15 cellular contexts compared by ENCODE assay signal in genomic region chr12:23576372-23576771, GRCh38.
DNase-seq lines count a peak whose midpoint lies in the region; ATAC-seq and TF ChIP-seq lines count a peak whose summit lies in the region.
"Had no signal": no experiment of that assay in that cellular context is flagged by ENCODE, and none has a peak within 500 bp of the region (broad histone marks: within the 10 kb centered on the region; RNA-seq: fewer than 3 reads in every experiment).

No MANE protein-coding gene starts in this region.

- no peaks in the 10 kb centered on the region for H3K4me1 Mint-ChIP-seq in naive thymus-derived CD8-positive, alpha-beta T cell

- H3K27ac ChIP-seq in breast epithelium = no peak overlapping the region
- H3K27ac ChIP-seq: brain microvascular endothelial cell, Peyer's patch had no signal

- H3K9me3 ChIP-seq in breast epithelium = no peaks in the 10 kb centered on the region
- H3K9me3 ChIP-seq: Peyer's patch had no signal

- intact Hi-C loops in breast epithelium (cut with DNase I; ENCODE audit: low total_unique reads) = loop anchor here (2.0 kb wide), 1 partner anchor 36 kb away; no protein-coding TSS in a partner anchor

- no peaks in the 10 kb centered on the region for H3K27me3 ChIP-seq in breast epithelium
- H3K27me3 ChIP-seq: brain microvascular endothelial cell, Peyer's patch had no signal

- no peaks in the 10 kb centered on the region for H3K4me1 ChIP-seq in breast epithelium
- H3K4me1 ChIP-seq: Peyer's patch had no signal

- no peak for TF ChIP-seq POLR2A in breast epithelium (IDR thresholded peaks at IDR 0.05)

- POLR2A ChIA-PET in naive thymus-derived CD8-positive, alpha-beta T cell (lab: Charles Lee) = no interaction called here

- peak; percentile 94 for ATAC-seq in GM18870 (IDR thresholded peaks at IDR 0.05; ENCODE audit: unreplicated experiment)
- ATAC-seq in GM21528 (IDR thresholded peaks at IDR 0.05; ENCODE audit: low FRiP score, unreplicated experiment) = peak; percentile 78
- ATAC-seq in HG03060 (IDR thresholded peaks at IDR 0.05; ENCODE audit: low read depth, unreplicated experiment) = peak; percentile 89
- ATAC-seq in HG03575 (IDR thresholded peaks at IDR 0.05; ENCODE audit: extremely low read depth, insufficient number of reproducible peaks, low FRiP score, unreplicated experiment) = peak; percentile 81
- no peak for ATAC-seq in naive thymus-derived CD8-positive, alpha-beta T cell
- ATAC-seq: left cardiac atrium had no signal

- H3K36me3 Mint-ChIP-seq in naive thymus-derived CD8-positive, alpha-beta T cell = no peaks in the 10 kb centered on the region
- H3K36me3 Mint-ChIP-seq: activated CD4-positive, alpha-beta memory T cell treated with anti-CD3 and anti-CD28 coated beads for 36 hours had no signal

- no peak overlapping the region for H3K4me3 Mint-ChIP-seq in naive thymus-derived CD8-positive, alpha-beta T cell
- H3K4me3 Mint-ChIP-seq: activated CD4-positive, alpha-beta memory T cell treated with anti-CD3 and anti-CD28 coated beads for 36 hours had no signal

- H3K4me3 ChIP-seq in breast epithelium = no peak overlapping the region
- H3K4me3 ChIP-seq: Peyer's patch had no signal

- no peaks in the 10 kb centered on the region for H3K36me3 ChIP-seq in breast epithelium
- H3K36me3 ChIP-seq: brain microvascular endothelial cell, Peyer's patch had no signal

- DNase-seq in DMS53 treated with DMSO at 0.1 percent for 48 hours (lab: John Stamatoyannopoulos, UW; ENCODE audit: unreplicated experiment) = no peak
- no peak for DNase-seq in amniotic stem cell (lab: John Stamatoyannopoulos, UW)
- DNase-seq in naive thymus-derived CD8-positive, alpha-beta T cell = no peak
- DNase-seq in breast epithelium (ENCODE audit: low spot score in 2 of 2) = no peak
- DNase-seq: activated CD4-positive, alpha-beta memory T cell treated with anti-CD3 and anti-CD28 coated beads for 36 hours; activated effector memory CD4-positive, alpha-beta T cell treated with anti-CD3 and anti-CD28 coated beads, Interleukin-2, amount 50 U/mL, for 16 hours; brain microvascular endothelial cell; EL; left cardiac atrium; NCI-H446 treated with DMSO at 0.1 percent for 48 hours; Peyer's patch had no signal

- no peaks in the 10 kb centered on the region for H3K27me3 Mint-ChIP-seq in naive thymus-derived CD8-positive, alpha-beta T cell
- H3K27me3 Mint-ChIP-seq: activated CD4-positive, alpha-beta memory T cell treated with anti-CD3 and anti-CD28 coated beads for 36 hours had no signal

- H3K27ac Mint-ChIP-seq in naive thymus-derived CD8-positive, alpha-beta T cell = no peak overlapping the region
- H3K27ac Mint-ChIP-seq: activated CD4-positive, alpha-beta memory T cell treated with anti-CD3 and anti-CD28 coated beads for 36 hours had no signal

- peaks cover 0 to 11% (median 0%) of the 10 kb centered on the region in 9 donors for H3K9me3 Mint-ChIP-seq in naive thymus-derived CD8-positive, alpha-beta T cell
- H3K9me3 Mint-ChIP-seq: activated CD4-positive, alpha-beta memory T cell treated with anti-CD3 and anti-CD28 coated beads for 36 hours had no signal

- TF ChIP-seq CTCF in breast epithelium (IDR thresholded peaks at IDR 0.05) = no peak

Comparison
In these comparisons a context has a peak if more than half of its experiments do, and no peak if none do; other contexts are left out.
1. ATAC-seq: peak in GM18870 (single experiment), GM21528 (single experiment), HG03060 (single experiment) and HG03575 (single experiment); none in naive thymus-derived CD8-positive, alpha-beta T cell (0 of 2).